ENCODE assay signal across 27 cellular contexts in the genomic region with DNA sequence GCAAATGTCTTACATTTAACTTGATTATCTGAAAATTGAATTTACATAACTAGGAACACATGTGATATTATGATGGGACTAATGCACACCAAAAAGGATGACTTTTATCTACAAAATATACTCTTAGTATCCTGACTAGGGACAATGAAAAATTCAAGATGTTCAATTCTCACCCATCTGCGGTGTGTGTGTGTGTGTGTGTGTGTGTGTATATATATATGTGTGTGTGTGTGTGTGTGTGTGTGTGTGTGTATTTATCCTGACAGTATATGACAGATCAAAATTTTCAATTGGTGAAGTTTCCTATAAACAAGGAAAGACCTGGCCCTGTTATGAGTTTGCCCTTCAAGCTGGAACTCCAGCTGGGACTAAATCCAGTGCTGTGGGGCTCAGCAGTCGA. TPM values are rescaled to one million over a fixed set of nuclear protein-coding genes. Genes with fewer than 3 reads are reported as not detected.
DNase-seq lines count a peak whose midpoint lies in the region; ATAC-seq and TF ChIP-seq lines count a peak whose summit lies in the region.
"Had no signal": no experiment of that assay in that cellular context is flagged by ENCODE, and none has a peak within 500 bp of the region (broad histone marks: within the 10 kb centered on the region; RNA-seq: fewer than 3 reads in every experiment).

No MANE protein-coding gene starts in this region.

- DNase-seq in left ventricle myocardium inferior (no peak), heart right ventricle (no peak), MCF 10A (ENCODE audit: unreplicated experiment) (no peak), suprapubic skin (ENCODE audit: low spot score in 2 of 2) (no peak)
- no peak for DNase-seq in CD4-positive, alpha-beta T cell
- no peak for DNase-seq in activated T-helper 2 cell treated with anti-CD3 and anti-CD28 coated beads, Interferon-gamma antibody, Interleukin-2, Interleukin-4, amounts not matched to agents 10 μg/mL and 5 μg/mL and 100 μg/mL, durations not matched to agents 14 hours and 24 hours and 36 hours (ENCODE audit: low spot score)
- DNase-seq: 8988T; activated CD4-positive, alpha-beta T cell treated with anti-CD3 and anti-CD28 coated beads for 4 hours; activated naive CD8-positive, alpha-beta T cell treated with anti-CD3 and anti-CD28 coated beads, Interleukin-2, amount 50 U/mL, for 24 hours; activated T-cell treated with anti-CD3 and anti-CD28 coated beads, Interleukin-2, amount 50 U/mL, for 1 hour; AML-193; CD8-positive, alpha-beta memory T cell; KBM-7; NCI-H2029 treated with DMSO at 0.1 percent for 48 hours; NCI-H2227 treated with DMSO at 0.1 percent for 48 hours; RPMI8226; stimulated activated CD4-positive, alpha-beta T cell treated with anti-CD3 and anti-CD28 coated beads, Interleukin-15, amount 100 ng/mL, for 24 hours; stimulated activated naive CD8-positive, alpha-beta T cell treated with anti-CD3 and anti-CD28 coated beads, Interleukin-15, Interleukin-2, amounts not matched to agents 100 U/mL and 50 U/mL, for 24 hours had no signal

- no peaks in the 10 kb centered on the region for H3K36me3 Mint-ChIP-seq in MCF 10A (ENCODE audit: insufficient read depth, unreplicated experiment)
- no peaks in the 10 kb centered on the region for H3K36me3 Mint-ChIP-seq in CD4-positive, alpha-beta T cell (ENCODE audit: low read depth)
- H3K36me3 Mint-ChIP-seq in activated T-helper 2 cell treated with anti-CD3 and anti-CD28 coated beads, Interferon-gamma antibody, Interleukin-2, Interleukin-4, amounts not matched to agents 10 μg/mL and 5 μg/mL and 100 μg/mL, durations not matched to agents 14 hours and 24 hours and 36 hours (ENCODE audit: low read depth), result no peaks in the 10 kb centered on the region
- H3K36me3 Mint-ChIP-seq: CD8-positive, alpha-beta memory T cell had no signal

- no peak for TF ChIP-seq CTCF in left ventricle myocardium inferior (IDR thresholded peaks at IDR 0.05; ENCODE audit: borderline replicate concordance)
- TF ChIP-seq CTCF in heart right ventricle (IDR thresholded peaks at IDR 0.05), result no peak
- TF ChIP-seq CTCF in MCF 10A (IDR thresholded peaks at IDR 0.05; ENCODE audit: unreplicated experiment), result no peak
- no peak for TF ChIP-seq CTCF in suprapubic skin (IDR thresholded peaks at IDR 0.05)
- no peak for TF ChIP-seq CTCF in CD4-positive, alpha-beta T cell (IDR thresholded peaks at IDR 0.05)

- H3K36me3 ChIP-seq in left ventricle myocardium inferior (no peaks in the 10 kb centered on the region), heart right ventricle (no peaks in the 10 kb centered on the region), mucosa of stomach (ENCODE audit: control insufficient read depth, insufficient read depth, low read length) (no peaks in the 10 kb centered on the region), suprapubic skin (no peaks in the 10 kb centered on the region)
- H3K36me3 ChIP-seq: lower lobe of right lung, sigmoid colon, tibial artery had no signal

- no peaks in the 10 kb centered on the region for H3K27me3 Mint-ChIP-seq in MCF 10A (ENCODE audit: insufficient read depth, unreplicated experiment)
- peaks cover 9% of the 10 kb centered on the region for H3K27me3 Mint-ChIP-seq in CD4-positive, alpha-beta T cell
- peaks cover 23% of the 10 kb centered on the region for H3K27me3 Mint-ChIP-seq in activated T-helper 2 cell treated with anti-CD3 and anti-CD28 coated beads, Interferon-gamma antibody, Interleukin-2, Interleukin-4, amounts not matched to agents 10 μg/mL and 5 μg/mL and 100 μg/mL, durations not matched to agents 14 hours and 24 hours and 36 hours (ENCODE audit: low read depth)

- no peak for TF ChIP-seq EP300 in suprapubic skin (IDR thresholded peaks at IDR 0.05)

- TF ChIP-seq POLR2A in suprapubic skin (IDR thresholded peaks at IDR 0.05), result no peak

- H3K9ac ChIP-seq in mucosa of stomach (ENCODE audit: low read length), result peak overlapping the region; percentile 19

- H3K27me3 ChIP-seq in left ventricle myocardium inferior (ENCODE audit: low read depth) (no peaks in the 10 kb centered on the region), heart right ventricle (no peaks in the 10 kb centered on the region), mucosa of stomach (ENCODE audit: control insufficient read depth, insufficient read depth, low read length) (no peaks in the 10 kb centered on the region), suprapubic skin (no peaks in the 10 kb centered on the region)
- H3K27me3 ChIP-seq in CD4-positive, alpha-beta T cell (ENCODE audit: control insufficient read depth, insufficient read depth, low read length), result no peaks in the 10 kb centered on the region
- H3K27me3 ChIP-seq: sigmoid colon, tibial artery had no signal

- H3K4me1 ChIP-seq in left ventricle myocardium inferior, result peaks cover 19% of the 10 kb centered on the region
- H3K4me1 ChIP-seq in heart right ventricle, result peaks cover 0 to 24% (median 7%) of the 10 kb centered on the region in 9 donors
- H3K4me1 ChIP-seq in mucosa of stomach (ENCODE audit: control insufficient read depth, insufficient read depth, low read length), result peaks cover 25% of the 10 kb centered on the region
- H3K4me1 ChIP-seq in suprapubic skin, result peaks cover 56% of the 10 kb centered on the region
- H3K4me1 ChIP-seq: lower lobe of right lung had no signal

- intact Hi-C loops in left ventricle myocardium inferior (cut with micrococcal nuclease), result no loop called here
- intact Hi-C loops in heart right ventricle (cut with DNase I), result no loop called here
- intact Hi-C loops in MCF 10A (cut with micrococcal nuclease), result loop anchor here (2.0 kb wide), 1 partner anchor 41 kb away; a partner anchor contains a TSS
- intact Hi-C loops in CD4-positive, alpha-beta T cell (cut with DNase I, micrococcal nuclease), result no loop called here
- intact Hi-C loops in activated T-helper 2 cell treated with anti-CD3 and anti-CD28 coated beads, Interferon-gamma antibody, Interleukin-2, Interleukin-4, amounts not matched to agents 10 μg/mL and 5 μg/mL and 100 μg/mL, durations not matched to agents 14 hours and 24 hours and 36 hours (cut with micrococcal nuclease), result no loop called here

- WGBS in heart right ventricle, 2 donors, result 75% methylated on average over 2 of the region's 2 CpGs
- WGBS in suprapubic skin, result 78% methylated on average over 2 of the region's 2 CpGs

- H3K27ac Mint-ChIP-seq in MCF 10A (ENCODE audit: low read depth, unreplicated experiment), result peak overlapping the region; percentile 94
- H3K27ac Mint-ChIP-seq in CD4-positive, alpha-beta T cell, result no peak overlapping the region
- no peak overlapping the region for H3K27ac Mint-ChIP-seq in activated T-helper 2 cell treated with anti-CD3 and anti-CD28 coated beads, Interferon-gamma antibody, Interleukin-2, Interleukin-4, amounts not matched to agents 10 μg/mL and 5 μg/mL and 100 μg/mL, durations not matched to agents 14 hours and 24 hours and 36 hours
- H3K27ac Mint-ChIP-seq: activated naive CD8-positive, alpha-beta T cell treated with anti-CD3 and anti-CD28 coated beads, Interleukin-2, amount 50 U/mL, for 24 hours; CD8-positive, alpha-beta memory T cell; H9; progenitor cell of endocrine pancreas had no signal

- no peaks in the 10 kb centered on the region for H3K9me3 Mint-ChIP-seq in MCF 10A (ENCODE audit: unreplicated experiment)
- no peaks in the 10 kb centered on the region for H3K9me3 Mint-ChIP-seq in CD4-positive, alpha-beta T cell
- H3K9me3 Mint-ChIP-seq in activated T-helper 2 cell treated with anti-CD3 and anti-CD28 coated beads, Interferon-gamma antibody, Interleukin-2, Interleukin-4, amounts not matched to agents 10 μg/mL and 5 μg/mL and 100 μg/mL, durations not matched to agents 14 hours and 24 hours and 36 hours, result no peaks in the 10 kb centered on the region
- H3K9me3 Mint-ChIP-seq: activated naive CD8-positive, alpha-beta T cell treated with anti-CD3 and anti-CD28 coated beads, Interleukin-2, amount 50 U/mL, for 24 hours; CD8-positive, alpha-beta memory T cell; H9; neural crest cell had no signal

- H3K4me3 Mint-ChIP-seq in MCF 10A (ENCODE audit: unreplicated experiment), result no peak overlapping the region
- H3K4me3 Mint-ChIP-seq in CD4-positive, alpha-beta T cell, result no peak overlapping the region
- H3K4me3 Mint-ChIP-seq in activated T-helper 2 cell treated with anti-CD3 and anti-CD28 coated beads, Interferon-gamma antibody, Interleukin-2, Interleukin-4, amounts not matched to agents 10 μg/mL and 5 μg/mL and 100 μg/mL, durations not matched to agents 14 hours and 24 hours and 36 hours (ENCODE audit: low read depth), result no peak overlapping the region
- H3K4me3 Mint-ChIP-seq: activated naive CD8-positive, alpha-beta T cell treated with anti-CD3 and anti-CD28 coated beads, Interleukin-2, amount 50 U/mL, for 24 hours; CD8-positive, alpha-beta memory T cell; H9; neural crest cell had no signal

- H3K4me3 ChIP-seq in left ventricle myocardium inferior, result no peak overlapping the region
- H3K4me3 ChIP-seq in heart right ventricle, result no peak overlapping the region
- H3K4me3 ChIP-seq in mucosa of stomach (ENCODE audit: low read length), result no peak overlapping the region
- no peak overlapping the region for H3K4me3 ChIP-seq in suprapubic skin
- H3K4me3 ChIP-seq: lower lobe of right lung, sigmoid colon, tibial artery had no signal

- H3K27ac ChIP-seq in left ventricle myocardium inferior (replicated peaks) (peak overlapping the region; percentile 75), heart right ventricle (no peak overlapping the region), suprapubic skin (peak overlapping the region; percentile 77)
- no peak overlapping the region for H3K27ac ChIP-seq in CD4-positive, alpha-beta T cell (ENCODE audit: low read depth, low read length)
- H3K27ac ChIP-seq: lower lobe of right lung, sigmoid colon, tibial artery, VCaP had no signal

- CTCF ChIA-PET in MCF 10A (lab: Yijun Ruan, JAX), result interaction anchor here (0.6 to 8.6 kb wide), 13 partner anchors 9 to 174 kb away, joined by 3 to 104 read pairs (median 4); a partner anchor contains a TSS
- CTCF ChIA-PET in CD4-positive, alpha-beta T cell (lab: Charles Lee), result no interaction called here

- H3K9me3 ChIP-seq in left ventricle myocardium inferior (replicated peaks) (no peaks in the 10 kb centered on the region), heart right ventricle (no peaks in the 10 kb centered on the region), mucosa of stomach (ENCODE audit: control insufficient read depth, low read length) (no peaks in the 10 kb centered on the region), suprapubic skin (no peaks in the 10 kb centered on the region)
- H3K9me3 ChIP-seq in CD4-positive, alpha-beta T cell (ENCODE audit: control insufficient read depth, low read length), result no peaks in the 10 kb centered on the region
- H3K9me3 ChIP-seq: lower lobe of right lung, sigmoid colon, tibial artery had no signal

- POLR2A ChIA-PET in MCF 10A (lab: Yijun Ruan, JAX), result interaction anchor here (0.5 to 12.8 kb wide), 29 partner anchors 8 to 422 kb away, joined by 3 to 362 read pairs (median 6); a partner anchor contains a TSS
- POLR2A ChIA-PET in CD4-positive, alpha-beta T cell (lab: Charles Lee), result interaction anchor here (0.6 kb wide), 1 partner anchor 273 kb away, joined by 3 read pairs; no protein-coding TSS in a partner anchor

- ATAC-seq in heart right ventricle (no peak), GM18520 (IDR thresholded peaks at IDR 0.05; ENCODE audit: unreplicated experiment) (no peak)
- no peak for ATAC-seq in CD4-positive, alpha-beta T cell (ENCODE audit: poor library complexity)
- ATAC-seq: activated naive CD8-positive, alpha-beta T cell treated with anti-CD3 and anti-CD28 coated beads, Interleukin-2, amount 50 U/mL, for 24 hours; stimulated activated naive CD8-positive, alpha-beta T cell treated with anti-CD3 and anti-CD28 coated beads, Interleukin-15, Interleukin-2, amounts not matched to agents 100 U/mL and 50 U/mL, for 24 hours had no signal

- no TSS peak for BruUV-seq in MCF 10A (replicated peaks; lab: Mats Ljungman, UMichigan)

- H3K4me1 Mint-ChIP-seq in MCF 10A (ENCODE audit: insufficient read depth, unreplicated experiment), result peaks cover 48% of the 10 kb centered on the region
- no peaks in the 10 kb centered on the region for H3K4me1 Mint-ChIP-seq in CD4-positive, alpha-beta T cell (ENCODE audit: low read depth)
- H3K4me1 Mint-ChIP-seq in activated T-helper 2 cell treated with anti-CD3 and anti-CD28 coated beads, Interferon-gamma antibody, Interleukin-2, Interleukin-4, amounts not matched to agents 10 μg/mL and 5 μg/mL and 100 μg/mL, durations not matched to agents 14 hours and 24 hours and 36 hours (ENCODE audit: low read depth), result peaks cover 1% of the 10 kb centered on the region
- H3K4me1 Mint-ChIP-seq: activated naive CD8-positive, alpha-beta T cell treated with anti-CD3 and anti-CD28 coated beads, Interleukin-2, amount 50 U/mL, for 24 hours had no signal

RNA-seq across cellular contexts. Expression of a gene that starts 40.3 kb away (rescaled TPM):
- total RNA-seq in left ventricle myocardium inferior (13.1 TPM), heart right ventricle (10 to 100 TPM; 11.0 to 23.3 (median 15.6) TPM), MCF 10A (2022) (129 and 154 TPM in 2 replicates), suprapubic skin (10 to 100 TPM; 22.8 to 41.2 (median 32.0) TPM)
- polyA plus RNA-seq in heart right ventricle, result 1 to 10 TPM; 3.1 to 4.7 TPM
- total RNA-seq in CD4-positive, alpha-beta T cell, result under 1 TPM in 1 of 2 experiments, not detected in 1; 0.14 TPM
- total RNA-seq in activated T-helper 2 cell treated with anti-CD3 and anti-CD28 coated beads, Interferon-gamma antibody, Interleukin-2, Interleukin-4, amounts not matched to agents 10 μg/mL and 5 μg/mL and 100 μg/mL, durations not matched to agents 14 hours and 24 hours and 36 hours, result 1.5 TPM in 2 replicates
- polyA plus RNA-seq: CD8-positive, alpha-beta memory T cell had no signal

Comparison
In these comparisons a context has a peak if more than half of its experiments do, and no peak if none do; other contexts are left out.
1. H3K27ac ChIP-seq: peak in left ventricle myocardium inferior (single experiment) and suprapubic skin (single experiment); none in heart right ventricle (0 of 10) and CD4-positive, alpha-beta T cell (single experiment).